In the genomic region with DNA sequence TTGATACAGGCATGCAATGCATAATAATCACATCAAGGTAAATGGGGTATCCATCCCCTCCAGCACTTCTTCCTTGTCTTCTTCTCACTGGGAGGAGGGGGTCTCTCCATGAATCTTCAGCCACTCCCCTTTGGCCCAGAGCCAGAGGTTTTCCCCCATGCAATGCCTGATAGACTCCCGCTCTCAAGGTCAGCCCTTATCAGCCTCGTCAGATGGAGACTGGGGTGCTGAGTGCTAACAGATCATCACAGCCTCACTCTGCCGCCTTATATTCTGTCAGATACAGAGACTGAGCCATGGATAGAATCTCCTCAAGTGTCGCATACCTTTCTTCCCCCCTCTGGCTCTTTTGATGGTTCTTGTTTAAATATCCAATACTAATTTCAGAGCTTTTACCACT, we compare ENCODE assay signal across 36 cellular contexts.
"Had no signal": no experiment of that assay in that cellular context is flagged by ENCODE, and none has a peak within 500 bp of the region (broad histone marks: within the 10 kb centered on the region; RNA-seq: fewer than 3 reads in every experiment).

No MANE protein-coding gene starts in this region.

- H3K9ac ChIP-seq: KMS-11 had no signal

- DNase-seq: Karpas-422, Kasumi-1, KG1, MG63, MM.1S, MV-4-11, NCI-H1048, NCI-H1092, NCI-H1092 treated with DMSO at 0.1 percent for 48 hours, NCI-H1105, NCI-H1105 treated with DMSO at 0.1 percent for 48 hours, NCI-H1417, NCI-H1417 treated with DMSO at 0.1 percent for 48 hours, NCI-H1436, NCI-H1436 treated with DMSO at 0.1 percent for 48 hours, NCI-H146, NCI-H1694, NCI-H1694 treated with DMSO at 0.1 percent for 48 hours, NCI-H187, NCI-H187 treated with DMSO at 0.1 percent for 48 hours, NCI-H1930, NCI-H2029, NCI-H2029 treated with DMSO at 0.1 percent for 48 hours, NCI-H2081, NCI-H2081 treated with DMSO at 0.1 percent for 48 hours, NCI-H2107, NCI-H2171, NCI-H2171 treated with DMSO at 0.1 percent for 48 hours, NCI-H2227 treated with DMSO at 0.1 percent for 48 hours, NCI-H226, NCI-H345, NCI-H446, NCI-H446 treated with DMSO at 0.1 percent for 48 hours, NCI-H510A, NCI-H510A treated with DMSO at 0.1 percent for 48 hours had no signal

- H3K4me2 ChIP-seq: KMS-11 had no signal

- H3K27me3 ChIP-seq: MG63 had no signal

- H3K36me3 ChIP-seq: MG63 had no signal

- H3K4me3 ChIP-seq: MG63 had no signal

- H3K9me3 ChIP-seq: MG63 had no signal

- H3K27ac ChIP-seq: KMS-11 had no signal
